ENCODE assay signal across 15 cellular contexts in genomic region chr4:73193155-73193554, GRCh38.
A peak's percentile ranks its signal among the peaks of the same experiment; 100 is the strongest.
DNase-seq lines count a peak whose midpoint lies in the region; ATAC-seq, FAIRE-seq and TF ChIP-seq lines count a peak whose summit lies in the region.
"Had no signal": no experiment of that assay in that cellular context is flagged by ENCODE, and none has a peak within 500 bp of the region (broad histone marks: within the 10 kb centered on the region; RNA-seq: fewer than 3 reads in every experiment).

No MANE protein-coding gene starts in this region.

- TF ChIP-seq EP300 in GM12878 (IDR thresholded peaks at IDR 0.05; ENCODE audit: borderline replicate concordance in 1 of 2, control insufficient read depth in 1 of 2, low read depth in 2 of 2, low read length in 2 of 2), result no peak

- in situ Hi-C loops in GM12878 (cut with MboI), result no loop called here

- intact Hi-C loops in GM12878 (cut with micrococcal nuclease; ENCODE audit: unreplicated experiment), result no loop called here

- ATAC-seq in GM18519 (IDR thresholded peaks at IDR 0.05; ENCODE audit: low FRiP score, unreplicated experiment) (peak; percentile 76), GM21515 (IDR thresholded peaks at IDR 0.05; ENCODE audit: unreplicated experiment) (peak; percentile 85), HG03103 (IDR thresholded peaks at IDR 0.05; ENCODE audit: low read depth, unreplicated experiment) (peak; percentile 87), GM12878 (peak; percentile 90)
- ATAC-seq: activated CD4-positive, alpha-beta T cell treated with anti-CD3 and anti-CD28 coated beads for 36 hours; lower lobe of right lung had no signal

- no peak overlapping the region for H3K9ac ChIP-seq in GM12878 (ENCODE audit: control insufficient read depth, insufficient read depth, low read length)

- peaks cover 44% of the 10 kb centered on the region for H3K79me2 ChIP-seq in GM12878 (ENCODE audit: control insufficient read depth, insufficient read depth, low read length)

- CTCF ChIA-PET in GM12878 (lab: Yijun Ruan, JAX), result interaction anchor here (1.1 kb wide), 1 partner anchor 27 kb away, joined by 3 read pairs; no protein-coding TSS in a partner anchor

- H3K4me3 ChIP-seq in GM12878, result peak overlapping the region; percentile 26; the same call in 1 of the 2 replicates
- H3K4me3 ChIP-seq: lower lobe of right lung, SJCRH30 had no signal

- H3K36me3 ChIP-seq in GM12878 (ENCODE audit: control insufficient read depth in 2 of 2, insufficient read depth in 2 of 2, low read length in 1 of 2), result no peaks in the 10 kb centered on the region; a peak in 1 of 4 replicates
- H3K36me3 ChIP-seq: lower lobe of right lung had no signal

- SMC1A ChIA-PET in GM12878 (lab: Charles Lee; ENCODE audit: uncharacterized antibody, unreplicated experiment), result interaction anchor here (0.7 to 3.1 kb wide), 2 partner anchors 12 to 64 kb away, joined by 4 to 12 read pairs; no protein-coding TSS in a partner anchor

- no peak for TF ChIP-seq CTCF in GM12878 (IDR thresholded peaks at IDR 0.05 in 2 of 3, conservative IDR thresholded peaks at IDR 0.05 in 1 of 3; ENCODE audit: control insufficient read depth in 2 of 3, extremely low read depth in 1 of 3, insufficient read depth in 1 of 3, low read depth in 3 of 3, low read length in 3 of 3)

- 0% methylated on average over 2 of the region's 2 CpGs for WGBS in GM12878 (ENCODE audit: insufficient coverage, insufficient replicate concordance, low lambda C conversion rate, missing lambda C conversion rate)

- RAD21 ChIA-PET in GM12878 (lab: Charles Lee; ENCODE audit: unreplicated experiment), result interaction anchor here (0.9 kb wide), 1 partner anchor 11 kb away, joined by 4 read pairs; no protein-coding TSS in a partner anchor

- POLR2A ChIA-PET in GM12878 (lab: Charles Lee), result interaction anchor here (0.6 kb wide), 1 partner anchor 58 kb away, joined by 4 read pairs; no protein-coding TSS in a partner anchor

- no TSS peak for BruUV-seq in GM12878 (replicated peaks; lab: Mats Ljungman, UMichigan)

- no peak for DNase-seq in GM12878 (ENCODE audit: low read depth, low spot score)
- no peak for DNase-seq in NCI-H1417 treated with DMSO at 0.1 percent for 48 hours (lab: John Stamatoyannopoulos, UW)
- no peak for DNase-seq in HTR-8/SVneo (ENCODE audit: insufficient read length, low spot score)
- DNase-seq in NCI-H1092 treated with DMSO at 0.1 percent for 48 hours (lab: John Stamatoyannopoulos, UW), result no peak
- DNase-seq in SW480 (ENCODE audit: low spot score), result no peak
- DNase-seq: activated CD4-positive, alpha-beta T cell treated with anti-CD3 and anti-CD28 coated beads for 36 hours; activated naive CD4-positive, alpha-beta T cell treated with anti-CD3 and anti-CD28 coated beads, Interleukin-2, amount 10 ng/mL, durations not matched to agents 7 days and 5 days; dermis blood vessel endothelial cell; lower lobe of right lung; NCI-H2227 treated with DMSO at 0.1 percent for 48 hours; SJCRH30; trophoblast cell had no signal

- H3K9me3 ChIP-seq in GM12878 (replicated peaks; ENCODE audit: control insufficient read depth, insufficient read depth, low read length), result peaks cover 4% of the 10 kb centered on the region; the same call in 2 of the 3 replicates
- H3K9me3 ChIP-seq: lower lobe of right lung, SJCRH30 had no signal

- FAIRE-seq in GM12878 (lab: Jason Lieb, UNC), result peak; percentile 62
- no peak for FAIRE-seq in HTR-8/SVneo (lab: Jason Lieb, UNC)

- H3K27ac ChIP-seq in GM12878 (ENCODE audit: control insufficient read depth, insufficient read depth), result peak overlapping the region; percentile 27; the same call in 1 of the 2 replicates
- H3K27ac ChIP-seq: lower lobe of right lung, SJCRH30 had no signal

- H3K4me1 ChIP-seq in GM12878 (ENCODE audit: control insufficient read depth, insufficient read depth, low read length), result peaks cover 3% of the 10 kb centered on the region; the same call in 1 of the 2 replicates
- H3K4me1 ChIP-seq: lower lobe of right lung, SJCRH30 had no signal

- no peak for TF ChIP-seq RAD21 in GM12878 (IDR thresholded peaks at IDR 0.05; ENCODE audit: insufficient read depth, low read depth, low read length)

- H3K27me3 ChIP-seq in GM12878 (replicated peaks in 1 of 2; ENCODE audit: control insufficient read depth in 2 of 2, insufficient read depth in 2 of 2, low read length in 1 of 2), result no peaks in the 10 kb centered on the region
- H3K27me3 ChIP-seq: SJCRH30 had no signal

- peak overlapping the region; percentile 26 for H3K4me2 ChIP-seq in GM12878 (ENCODE audit: control insufficient read depth, insufficient read depth)

- H2AFZ ChIP-seq in GM12878 (ENCODE audit: control insufficient read depth, low read depth, low read length), result no peak overlapping the region

- TF ChIP-seq POLR2A in GM12878 (IDR thresholded peaks at IDR 0.05; ENCODE audit: low read depth, low read length), result no peak

- H4K20me1 ChIP-seq in GM12878 (ENCODE audit: control insufficient read depth, insufficient read depth), result no peaks in the 10 kb centered on the region

TF ChIP-seq in GM12878, 131 proteins besides CTCF, POLR2A, EP300 and RAD21:
- TF ChIP-seq NFIC (IDR thresholded peaks at IDR 0.05; ENCODE audit: low read depth, low read length) (0 out of 2 replicates have a peak, but pooled peaks have one; percentile 15), CBX5 (IDR thresholded peaks at IDR 0.05; ENCODE audit: low read depth) (0 out of 2 replicates have a peak, but pooled peaks have one; percentile 22), PAX8 (IDR thresholded peaks at IDR 0.05) (no peak), SMAD5 (IDR thresholded peaks at IDR 0.05; ENCODE audit: low read depth) (no peak), ATF2 (IDR thresholded peaks at IDR 0.05; ENCODE audit: low read length) (0 out of 2 replicates have a peak, but pooled peaks have one; percentile 19), SPI1 (IDR thresholded peaks at IDR 0.05; ENCODE audit: borderline replicate concordance, insufficient read depth, low read depth, low read length) (peak; percentile 81), IRF4 (IDR thresholded peaks at IDR 0.05; ENCODE audit: low read depth, low read length) (0 out of 2 replicates have a peak, but pooled peaks have one; percentile 26), ZBTB33 (IDR thresholded peaks at IDR 0.05) (no peak), MTA2 (IDR thresholded peaks at IDR 0.05; ENCODE audit: low read depth) (peak; percentile 57; the same call in 1 of the 2 replicates)
